27 cellular contexts compared by ENCODE assay signal in the genomic region with DNA sequence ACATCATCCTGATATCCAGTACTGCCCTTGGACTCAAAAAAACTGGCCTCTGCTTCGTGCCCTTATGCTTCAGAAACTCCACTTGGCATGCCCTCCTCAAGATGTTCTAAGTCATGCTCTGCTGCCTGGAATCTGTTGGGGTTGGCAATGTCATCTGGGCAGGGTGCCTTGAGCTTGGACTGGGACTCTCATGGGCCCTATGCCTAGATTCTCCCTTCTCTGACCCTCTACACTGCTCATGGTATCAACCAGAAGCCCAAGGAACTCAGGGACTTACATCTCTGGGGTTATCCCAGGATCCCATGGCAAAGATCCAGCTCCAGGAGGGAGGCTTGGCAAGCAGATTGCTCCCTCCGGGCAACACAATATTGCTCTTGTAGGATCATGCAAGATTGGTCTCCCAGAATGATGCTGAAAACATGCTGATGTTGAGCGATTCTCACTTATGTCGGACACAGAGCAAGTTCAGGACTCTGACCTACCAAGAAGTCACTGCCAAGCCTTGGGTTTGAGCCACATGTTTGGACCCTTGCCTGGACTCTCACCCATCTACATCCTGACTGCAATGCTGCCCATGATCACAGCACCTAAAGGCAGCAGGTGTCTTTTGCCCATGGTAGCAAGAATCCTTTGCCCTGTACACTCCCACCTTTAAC.
A peak's percentile ranks its signal among the peaks of the same experiment; 100 is the strongest.
DNase-seq lines count a peak whose midpoint lies in the region; TF ChIP-seq lines count a peak whose summit lies in the region.
"Had no signal": no experiment of that assay in that cellular context is flagged by ENCODE, and none has a peak within 500 bp of the region (broad histone marks: within the 10 kb centered on the region; RNA-seq: fewer than 3 reads in every experiment).

No MANE protein-coding gene starts in this region.

- in situ Hi-C loops in mammary epithelial cell (cut with MboI; ENCODE audit: low sequenced_read_pairs in 2 of 2): no loop called here

- no peak overlapping the region for H2BK5ac ChIP-seq in trophoblast cell (ENCODE audit: low read depth, low read length, poor library complexity)

- no peak overlapping the region for H3K27ac ChIP-seq in mammary epithelial cell (ENCODE audit: insufficient read depth, low read depth, low read length)
- no peak overlapping the region for H3K27ac ChIP-seq in trophoblast cell (ENCODE audit: low read depth, low read length)
- H3K27ac ChIP-seq: brain microvascular endothelial cell, PC-9, VCaP had no signal

- H2AFZ ChIP-seq in mammary epithelial cell (ENCODE audit: low read depth, low read length) (peak overlapping the region; percentile 15), trophoblast cell (ENCODE audit: insufficient read depth, low read length, poor library complexity) (no peak overlapping the region)
- H2AFZ ChIP-seq: PC-9 had no signal

- no peaks in the 10 kb centered on the region for H3K79me1 ChIP-seq in trophoblast cell (ENCODE audit: low read length)

- H3K9me3 Mint-ChIP-seq in activated T-helper 1 cell treated with anti-CD3 and anti-CD28 coated beads, Interleukin-12 subunit alpha, Interleukin-12 subunit beta, Interleukin-2, Interleukin-4 antibody, amounts not matched to agents 30 ng/mL and 10 ng/mL and 1 ng/mL, durations not matched to agents 14 hours and 24 hours and 36 hours: no peaks in the 10 kb centered on the region
- H3K9me3 Mint-ChIP-seq: CD8-positive, alpha-beta memory T cell; neural crest cell; stimulated activated naive CD8-positive, alpha-beta T cell treated with anti-CD3 and anti-CD28 coated beads, Interleukin-15, Interleukin-2, amounts not matched to agents 100 ng/mL and 50 ng/mL, for 24 hours had no signal

- H3K9ac ChIP-seq in mammary epithelial cell (ENCODE audit: insufficient read depth, low read length): no peak overlapping the region
- H3K9ac ChIP-seq in trophoblast cell (ENCODE audit: low read length): no peak overlapping the region

- H3K14ac ChIP-seq in trophoblast cell (ENCODE audit: low read length): no peak overlapping the region

- H3K18ac ChIP-seq in trophoblast cell (ENCODE audit: low read length): no peak overlapping the region

- no peak overlapping the region for H2BK120ac ChIP-seq in trophoblast cell (ENCODE audit: insufficient read depth, low read length, poor library complexity)

- TF ChIP-seq CTCF in mammary epithelial cell (conservative IDR thresholded peaks at IDR 0.05 in 1 of 2, IDR thresholded peaks at IDR 0.05 in 1 of 2; ENCODE audit: extremely low read depth in 1 of 2, insufficient read depth in 1 of 2, low read depth in 1 of 2, low read length in 2 of 2): no peak

- intact Hi-C loops in mammary epithelial cell (cut with micrococcal nuclease): no loop called here
- intact Hi-C loops in activated T-helper 1 cell treated with anti-CD3 and anti-CD28 coated beads, Interleukin-12 subunit alpha, Interleukin-12 subunit beta, Interleukin-2, Interleukin-4 antibody, amounts not matched to agents 30 ng/mL and 10 ng/mL and 1 ng/mL, durations not matched to agents 14 hours and 24 hours and 36 hours (cut with micrococcal nuclease): no loop called here

- no peak overlapping the region for H3K4me3 ChIP-seq in MG63
- H3K4me3 ChIP-seq in mammary epithelial cell (replicated peaks in 1 of 3; ENCODE audit: insufficient read depth in 1 of 3, low read depth in 2 of 3, low read length in 3 of 3): no peak overlapping the region
- H3K4me3 ChIP-seq in trophoblast cell (ENCODE audit: low read depth, low read length): no peak overlapping the region
- H3K4me3 ChIP-seq: PC-9 had no signal

- H3K4me3 Mint-ChIP-seq in activated T-helper 1 cell treated with anti-CD3 and anti-CD28 coated beads, Interleukin-12 subunit alpha, Interleukin-12 subunit beta, Interleukin-2, Interleukin-4 antibody, amounts not matched to agents 30 ng/mL and 10 ng/mL and 1 ng/mL, durations not matched to agents 14 hours and 24 hours and 36 hours: no peak overlapping the region
- H3K4me3 Mint-ChIP-seq: CD8-positive, alpha-beta memory T cell; neural crest cell; stimulated activated naive CD8-positive, alpha-beta T cell treated with anti-CD3 and anti-CD28 coated beads, Interleukin-15, Interleukin-2, amounts not matched to agents 100 ng/mL and 50 ng/mL, for 24 hours had no signal

- CTCF ChIA-PET in mammary epithelial cell (lab: Charles Lee; ENCODE audit: low non-redundant PET): no interaction called here

- no peaks in the 10 kb centered on the region for H4K20me1 ChIP-seq in mammary epithelial cell (ENCODE audit: insufficient read depth, low read length)

- H3K27me3 ChIP-seq in MG63: no peaks in the 10 kb centered on the region
- H3K27me3 ChIP-seq in mammary epithelial cell (ENCODE audit: insufficient read depth, low read length): no peaks in the 10 kb centered on the region
- H3K27me3 ChIP-seq in trophoblast cell (ENCODE audit: insufficient read depth, low read length): no peaks in the 10 kb centered on the region
- H3K27me3 ChIP-seq: BE2C, brain microvascular endothelial cell had no signal

- H4K8ac ChIP-seq in trophoblast cell (ENCODE audit: low read depth, low read length): no peak overlapping the region

- no peaks in the 10 kb centered on the region for H3K27me3 Mint-ChIP-seq in activated T-helper 1 cell treated with anti-CD3 and anti-CD28 coated beads, Interleukin-12 subunit alpha, Interleukin-12 subunit beta, Interleukin-2, Interleukin-4 antibody, amounts not matched to agents 30 ng/mL and 10 ng/mL and 1 ng/mL, durations not matched to agents 14 hours and 24 hours and 36 hours (ENCODE audit: insufficient read depth)
- H3K27me3 Mint-ChIP-seq: progenitor cell of endocrine pancreas had no signal

- no peak overlapping the region for H4K91ac ChIP-seq in trophoblast cell (ENCODE audit: low read depth, low read length)

- no TSS peak for BruUV-seq in mammary epithelial cell (replicated peaks; lab: Mats Ljungman, UMichigan)

- no peak overlapping the region for H4K12ac ChIP-seq in trophoblast cell (ENCODE audit: low read depth, low read length)

- no peaks in the 10 kb centered on the region for H3K79me2 ChIP-seq in mammary epithelial cell (ENCODE audit: insufficient read depth, low read length)
- no peaks in the 10 kb centered on the region for H3K79me2 ChIP-seq in trophoblast cell (ENCODE audit: control insufficient read depth, insufficient read depth, low read length, poor library complexity)

- no peaks in the 10 kb centered on the region for H3K9me3 ChIP-seq in MG63
- no peaks in the 10 kb centered on the region for H3K9me3 ChIP-seq in mammary epithelial cell (replicated peaks; ENCODE audit: insufficient read depth, low read length)
- no peaks in the 10 kb centered on the region for H3K9me3 ChIP-seq in trophoblast cell (ENCODE audit: insufficient read depth, low read depth, low read length)
- H3K9me3 ChIP-seq: BE2C had no signal

- peak; percentile 88 for DNase-seq in DMS 273 (lab: John Stamatoyannopoulos, UW; ENCODE audit: unreplicated experiment)
- peak; percentile 74 for DNase-seq in MG63
- DNase-seq in mammary epithelial cell: no peak
- DNase-seq in trophoblast cell: no peak
- no peak for DNase-seq in inferior parietal cortex (ENCODE audit: extremely low spot score)
- DNase-seq in effector CD8-positive, alpha-beta T cell (lab: John Stamatoyannopoulos, UW): no peak
- no peak for DNase-seq in activated T-helper 1 cell treated with anti-CD3 and anti-CD28 coated beads, Interleukin-12 subunit alpha, Interleukin-12 subunit beta, Interleukin-2, Interleukin-4 antibody, amounts not matched to agents 30 ng/mL and 10 ng/mL and 1 ng/mL, durations not matched to agents 14 hours and 24 hours and 36 hours (ENCODE audit: low spot score)
- DNase-seq: ACHN; activated CD4-positive, alpha-beta T cell treated with anti-CD3 and anti-CD28 coated beads for 48 hours; activated T-cell treated with anti-CD3 and anti-CD28 coated beads, Interleukin-2, amount 50 U/mL, for 1 hour; BE2C; brain microvascular endothelial cell; CD8-positive, alpha-beta memory T cell; cortex of kidney; DMS53; H7; mesenchymal stem cell; NCI-H1105 treated with DMSO at 0.1 percent for 48 hours; NCI-H510A; NK-92 treated with Interleukin-12 subunit alpha and Interleukin-12 subunit beta, amount 100 ng/mL, for 24 hours; PC-9; SW 1271; T-helper 9 cell had no signal

- no peak overlapping the region for H3K4ac ChIP-seq in trophoblast cell (ENCODE audit: low read depth, low read length)

- no peaks in the 10 kb centered on the region for H3K4me1 Mint-ChIP-seq in activated T-helper 1 cell treated with anti-CD3 and anti-CD28 coated beads, Interleukin-12 subunit alpha, Interleukin-12 subunit beta, Interleukin-2, Interleukin-4 antibody, amounts not matched to agents 30 ng/mL and 10 ng/mL and 1 ng/mL, durations not matched to agents 14 hours and 24 hours and 36 hours (ENCODE audit: low read depth)
- H3K4me1 Mint-ChIP-seq: CD8-positive, alpha-beta memory T cell; neural crest cell had no signal

- H2BK12ac ChIP-seq in trophoblast cell (ENCODE audit: low read length): no peak overlapping the region

- no peaks in the 10 kb centered on the region for H3K4me1 ChIP-seq in mammary epithelial cell (ENCODE audit: insufficient read depth, low read length)
- H3K4me1 ChIP-seq in trophoblast cell (ENCODE audit: control insufficient read depth in 1 of 2, insufficient read depth in 2 of 2, low read length in 2 of 2): no peaks in the 10 kb centered on the region
- H3K4me1 ChIP-seq: BE2C had no signal

- 54% methylated on average over 4 of the region's 4 CpGs for WGBS in mammary epithelial cell (ENCODE audit: low coverage, missing lambda C conversion rate)
- WGBS in trophoblast cell (ENCODE audit: extremely low coverage, insufficient coverage, insufficient read length): no CpG with 5 or more reads among the region's 4 CpGs

- no peak overlapping the region for H3K27ac Mint-ChIP-seq in activated T-helper 1 cell treated with anti-CD3 and anti-CD28 coated beads, Interleukin-12 subunit alpha, Interleukin-12 subunit beta, Interleukin-2, Interleukin-4 antibody, amounts not matched to agents 30 ng/mL and 10 ng/mL and 1 ng/mL, durations not matched to agents 14 hours and 24 hours and 36 hours
- H3K27ac Mint-ChIP-seq: CD8-positive, alpha-beta memory T cell; progenitor cell of endocrine pancreas; stimulated activated naive CD8-positive, alpha-beta T cell treated with anti-CD3 and anti-CD28 coated beads, Interleukin-15, Interleukin-2, amounts not matched to agents 100 ng/mL and 50 ng/mL, for 24 hours had no signal

- dilution Hi-C loops in mammary epithelial cell (cut with HindIII; ENCODE audit: low sequenced_read_pairs): no loop called here

- H3K36me3 Mint-ChIP-seq in activated T-helper 1 cell treated with anti-CD3 and anti-CD28 coated beads, Interleukin-12 subunit alpha, Interleukin-12 subunit beta, Interleukin-2, Interleukin-4 antibody, amounts not matched to agents 30 ng/mL and 10 ng/mL and 1 ng/mL, durations not matched to agents 14 hours and 24 hours and 36 hours (ENCODE audit: low read depth): no peaks in the 10 kb centered on the region
- H3K36me3 Mint-ChIP-seq: CD8-positive, alpha-beta memory T cell had no signal

- no peak overlapping the region for H3K4me2 ChIP-seq in mammary epithelial cell (ENCODE audit: insufficient read depth, low read depth, low read length)
- H3K4me2 ChIP-seq in trophoblast cell (ENCODE audit: low read length): no peak overlapping the region
- H3K4me2 ChIP-seq: PC-9 had no signal

- H2AK5ac ChIP-seq in trophoblast cell (ENCODE audit: low read length): no peak overlapping the region

- peak overlapping the region; percentile 85 for H3K23ac ChIP-seq in trophoblast cell (ENCODE audit: low read length)

- H3K36me3 ChIP-seq in MG63: no peaks in the 10 kb centered on the region
- no peaks in the 10 kb centered on the region for H3K36me3 ChIP-seq in mammary epithelial cell (ENCODE audit: insufficient read depth, low read length)
- no peaks in the 10 kb centered on the region for H3K36me3 ChIP-seq in trophoblast cell (ENCODE audit: control insufficient read depth in 1 of 2, insufficient read depth in 2 of 2, low read length in 2 of 2)
- H3K36me3 ChIP-seq: BE2C, brain microvascular endothelial cell had no signal

Comparison
In these comparisons a context has a peak if more than half of its experiments do, and no peak if none do; other contexts are left out.
1. DNase-seq: peak in DMS 273 (single experiment) and MG63 (single experiment); none in mammary epithelial cell (single experiment), trophoblast cell (0 of 2), inferior parietal cortex (single experiment), effector CD8-positive, alpha-beta T cell (single experiment) and activated T-helper 1 cell treated with anti-CD3 and anti-CD28 coated beads, Interleukin-12 subunit alpha, Interleukin-12 subunit beta, Interleukin-2, Interleukin-4 antibody, amounts not matched to agents 30 ng/mL and 10 ng/mL and 1 ng/mL, durations not matched to agents 14 hours and 24 hours and 36 hours (single experiment).